ENCODE assay signal across 17 cellular contexts in the genomic region with DNA sequence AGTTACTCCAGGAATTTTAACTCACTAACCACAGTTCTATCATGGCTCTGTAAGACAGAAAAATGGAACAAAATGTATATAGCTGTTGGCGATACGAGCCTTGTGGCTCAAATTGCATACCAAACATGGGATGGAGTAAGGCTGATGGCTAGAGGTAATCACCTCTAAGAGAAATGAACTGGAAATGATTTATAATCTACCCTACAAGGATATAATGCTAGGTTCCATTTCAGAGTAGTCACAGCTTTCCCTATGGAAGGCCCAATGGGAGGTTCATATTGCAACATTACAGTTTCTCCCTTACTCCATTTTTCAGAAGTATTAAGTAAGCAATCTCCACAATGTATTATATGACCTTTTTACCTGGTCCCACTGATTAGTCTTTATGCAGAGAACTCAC.
"Had no signal": no experiment of that assay in that cellular context is flagged by ENCODE, and none has a peak within 500 bp of the region (broad histone marks: within the 10 kb centered on the region; RNA-seq: fewer than 3 reads in every experiment).

No MANE protein-coding gene starts in this region.

- H3K9me3 Mint-ChIP-seq: activated CD4-positive, alpha-beta memory T cell treated with anti-CD3 and anti-CD28 coated beads for 36 hours; activated T-cell treated with anti-CD3 and anti-CD28 coated beads, Interleukin-2, amount 50 U/mL, for 72 hours; brain; dendritic cell treated with granulocyte-macrophage colony-stimulating factor and Interleukin-4, amounts not matched to agents 40 ng/mL and 50 ng/mL, for 4 days; effector memory CD8-positive, alpha-beta T cell; immature natural killer cell; mesothelial cell of epicardium had no signal

- H3K9me3 ChIP-seq: lower lobe of right lung, pancreas, stomach had no signal

- H3K27me3 Mint-ChIP-seq: activated CD4-positive, alpha-beta memory T cell treated with anti-CD3 and anti-CD28 coated beads for 36 hours; brain; dendritic cell treated with granulocyte-macrophage colony-stimulating factor and Interleukin-4, amounts not matched to agents 40 ng/mL and 50 ng/mL, for 4 days; effector memory CD8-positive, alpha-beta T cell had no signal

- H3K27ac Mint-ChIP-seq: activated CD4-positive, alpha-beta memory T cell treated with anti-CD3 and anti-CD28 coated beads for 36 hours; brain; dendritic cell treated with granulocyte-macrophage colony-stimulating factor and Interleukin-4, amounts not matched to agents 40 ng/mL and 50 ng/mL, for 4 days; effector memory CD8-positive, alpha-beta T cell had no signal

- H3K4me3 ChIP-seq: lower lobe of right lung, pancreas, stomach had no signal

- H3K4me1 ChIP-seq: lower lobe of right lung, pancreas, stomach had no signal

- H3K27ac ChIP-seq: lower lobe of right lung, pancreas, stomach had no signal

- H3K4me1 Mint-ChIP-seq: immature natural killer cell had no signal

- H3K4me3 Mint-ChIP-seq: activated CD4-positive, alpha-beta memory T cell treated with anti-CD3 and anti-CD28 coated beads for 36 hours; activated T-cell treated with anti-CD3 and anti-CD28 coated beads, Interleukin-2, amount 50 U/mL, for 72 hours; brain; dendritic cell treated with granulocyte-macrophage colony-stimulating factor and Interleukin-4, amounts not matched to agents 40 ng/mL and 50 ng/mL, for 4 days; effector memory CD8-positive, alpha-beta T cell; immature natural killer cell; mesothelial cell of epicardium had no signal

- DNase-seq: activated CD4-positive, alpha-beta memory T cell treated with anti-CD3 and anti-CD28 coated beads for 36 hours; activated CD4-positive, alpha-beta T cell treated with anti-CD3 and anti-CD28 coated beads for 1 hour; activated naive CD4-positive, alpha-beta T cell; activated T-cell treated with anti-CD3 and anti-CD28 coated beads, Interleukin-2, amount 50 U/mL, for 72 hours; effector memory CD8-positive, alpha-beta T cell; erythroblast; glutamatergic neuron; immature natural killer cell; lower lobe of right lung; pancreas; stimulated activated CD4-positive, alpha-beta T cell treated with anti-CD3 and anti-CD28 coated beads, Interleukin-15, amount 100 ng/mL, for 24 hours; stimulated activated CD4-positive, alpha-beta T cell treated with anti-CD3 and anti-CD28 coated beads, Interleukin-4, amount 100 ng/mL, for 24 hours; stomach; T-helper 9 cell had no signal

- H3K27me3 ChIP-seq: pancreas, stomach had no signal
